Comparison of ENCODE assay signal across 9 cellular contexts in genomic region chr6:139597781-139598368, GRCh38.
DNase-seq lines count a peak whose midpoint lies in the region; ATAC-seq, FAIRE-seq and TF ChIP-seq lines count a peak whose summit lies in the region.
"Had no signal": no experiment of that assay in that cellular context is flagged by ENCODE, and none has a peak within 500 bp of the region (broad histone marks: within the 10 kb centered on the region; RNA-seq: fewer than 3 reads in every experiment).

No MANE protein-coding gene starts in this region.

- intact Hi-C loops in Calu3 (cut with micrococcal nuclease; ENCODE audit: unreplicated experiment): loop anchor here (10.0 kb wide), 2 partner anchors 97 to 1327 kb away; no protein-coding TSS in a partner anchor

- DNase-seq in Calu3 (peak; percentile 11), SJSA1 (ENCODE audit: low read depth in 1 of 2, low spot score in 2 of 2) (peak; percentile 65 to 80), foreskin fibroblast (peak; percentile 96 to 98), GM19239 (ENCODE audit: insufficient read length, low spot score) (no peak), NCI-H187 treated with DMSO at 0.1 percent for 48 hours (lab: John Stamatoyannopoulos, UW) (no peak)
- DNase-seq in activated naive CD4-positive, alpha-beta T cell treated with anti-CD3 and anti-CD28 coated beads, Interleukin-2, amount 50 U/mL, for 72 hours (ENCODE audit: low spot score in 2 of 2): no peak

- peaks cover 12% of the 10 kb centered on the region for H3K4me1 Mint-ChIP-seq in Calu3 (ENCODE audit: low read depth, unreplicated experiment)
- H3K4me1 Mint-ChIP-seq: memory B cell had no signal

- H3K4me1 ChIP-seq in SJSA1 (replicated peaks): peaks cover 19% of the 10 kb centered on the region
- H3K4me1 ChIP-seq in parathyroid adenoma: peaks cover 31% of the 10 kb centered on the region

- H3K36me3 ChIP-seq in SJSA1: no peaks in the 10 kb centered on the region
- H3K36me3 ChIP-seq in parathyroid adenoma (ENCODE audit: control insufficient read depth, insufficient read depth, low read length): peaks cover 4% of the 10 kb centered on the region

- H3K4me3 ChIP-seq in SJSA1 (no peak overlapping the region), foreskin fibroblast (ENCODE audit: low read depth in 1 of 2, low read length in 2 of 2) (no peak overlapping the region), parathyroid adenoma (ENCODE audit: low read depth, low read length) (no peak overlapping the region)

- ATAC-seq in activated naive CD4-positive, alpha-beta T cell treated with anti-CD3 and anti-CD28 coated beads, Interleukin-2, amount 50 U/mL, for 72 hours: no peak
- ATAC-seq in GM18498 (IDR thresholded peaks at IDR 0.05; ENCODE audit: unreplicated experiment): no peak

- H2AFZ ChIP-seq in parathyroid adenoma: peak overlapping the region; percentile 40

- no TSS peak for BruUV-seq in Calu3 (replicated peaks; lab: Mats Ljungman, UMichigan)

- no peak for FAIRE-seq in GM19239 (lab: Jason Lieb, UNC)

- no peaks in the 10 kb centered on the region for H3K36me3 Mint-ChIP-seq in Calu3 (ENCODE audit: insufficient read depth, unreplicated experiment)
- H3K36me3 Mint-ChIP-seq in activated naive CD4-positive, alpha-beta T cell treated with anti-CD3 and anti-CD28 coated beads, Interleukin-2, amount 50 U/mL, for 72 hours: no peaks in the 10 kb centered on the region
- H3K36me3 Mint-ChIP-seq: memory B cell had no signal

- no peaks in the 10 kb centered on the region for H3K9me3 ChIP-seq in SJSA1 (replicated peaks)
- H3K9me3 ChIP-seq in parathyroid adenoma (ENCODE audit: control insufficient read depth, low read length): no peaks in the 10 kb centered on the region

- H3K9ac ChIP-seq in parathyroid adenoma: no peak overlapping the region

- H3K27ac Mint-ChIP-seq in Calu3 (ENCODE audit: unreplicated experiment): peak overlapping the region; percentile 56
- no peak overlapping the region for H3K27ac Mint-ChIP-seq in activated naive CD4-positive, alpha-beta T cell treated with anti-CD3 and anti-CD28 coated beads, Interleukin-2, amount 50 U/mL, for 72 hours
- H3K27ac Mint-ChIP-seq: memory B cell had no signal

- TF ChIP-seq CTCF in Calu3 (IDR thresholded peaks at IDR 0.05; ENCODE audit: unreplicated experiment) (no peak), foreskin fibroblast (IDR thresholded peaks at IDR 0.05; ENCODE audit: low read depth, low read length) (no peak), parathyroid adenoma (IDR thresholded peaks at IDR 0.05) (no peak)

- H3K9me3 Mint-ChIP-seq in Calu3 (ENCODE audit: low read depth, unreplicated experiment): no peaks in the 10 kb centered on the region
- H3K9me3 Mint-ChIP-seq in activated naive CD4-positive, alpha-beta T cell treated with anti-CD3 and anti-CD28 coated beads, Interleukin-2, amount 50 U/mL, for 72 hours: no peaks in the 10 kb centered on the region
- H3K9me3 Mint-ChIP-seq: memory B cell had no signal

- H3K4me3 Mint-ChIP-seq in Calu3 (ENCODE audit: low read depth, unreplicated experiment): no peak overlapping the region
- H3K4me3 Mint-ChIP-seq: memory B cell had no signal

- no peaks in the 10 kb centered on the region for H3K27me3 ChIP-seq in SJSA1 (replicated peaks)
- no peaks in the 10 kb centered on the region for H3K27me3 ChIP-seq in parathyroid adenoma (ENCODE audit: control insufficient read depth, insufficient read depth, low read length)

- H3K79me2 ChIP-seq in parathyroid adenoma: no peaks in the 10 kb centered on the region

- no peaks in the 10 kb centered on the region for H3K27me3 Mint-ChIP-seq in Calu3 (ENCODE audit: unreplicated experiment)
- H3K27me3 Mint-ChIP-seq: memory B cell had no signal

- CTCF ChIA-PET in Calu3 (lab: Charles Lee): interaction anchor here (0.8 kb wide), 2 partner anchors 101 to 223 kb away, joined by 3 to 4 read pairs; no protein-coding TSS in a partner anchor

- peak overlapping the region; percentile 81 for H3K27ac ChIP-seq in SJSA1
- peak overlapping the region; percentile 48 for H3K27ac ChIP-seq in parathyroid adenoma

- no peak overlapping the region for H3K4me2 ChIP-seq in parathyroid adenoma (ENCODE audit: low read length)

Comparison
In these comparisons a context has a peak if more than half of its experiments do, and no peak if none do; other contexts are left out.
1. DNase-seq: peak in Calu3 (single experiment), SJSA1 (2 of 2) and foreskin fibroblast (2 of 2); none in activated naive CD4-positive, alpha-beta T cell treated with anti-CD3 and anti-CD28 coated beads, Interleukin-2, amount 50 U/mL, for 72 hours (0 of 2), GM19239 (single experiment) and NCI-H187 treated with DMSO at 0.1 percent for 48 hours (single experiment).